ENCODE assay signal across 16 cellular contexts in genomic region chr11:134676516-134677287, GRCh38.
"Had no signal": no experiment of that assay in that cellular context is flagged by ENCODE, and none has a peak within 500 bp of the region (broad histone marks: within the 10 kb centered on the region; RNA-seq: fewer than 3 reads in every experiment).

No MANE protein-coding gene starts in this region.

- H3K9me3 ChIP-seq: thyroid gland had no signal

- H3K4me3 ChIP-seq: cardiac muscle cell, hepatocyte, right atrium auricular region, suprapubic skin, thyroid gland, upper lobe of left lung had no signal

- H3K4me1 ChIP-seq: foreskin keratinocyte, right atrium auricular region, suprapubic skin, thyroid gland, upper lobe of left lung had no signal

- ATAC-seq: foreskin keratinocyte; left colon; left ventricle myocardium superior; stimulated activated naive CD8-positive, alpha-beta T cell treated with anti-CD3 and anti-CD28 coated beads, Interleukin-15, Interleukin-2, amounts not matched to agents 100 U/mL and 50 U/mL, for 24 hours had no signal

- H3K36me3 Mint-ChIP-seq: natural killer cell had no signal

- H3K4me1 Mint-ChIP-seq: natural killer cell had no signal

- H3K4me3 Mint-ChIP-seq: dendritic cell treated with granulocyte-macrophage colony-stimulating factor and Interleukin-4, amounts not matched to agents 40 ng/mL and 50 ng/mL, for 4 days; natural killer cell had no signal

- DNase-seq: cerebellar nuclear complex; foreskin keratinocyte; left colon; left ventricle myocardium superior; mammary epithelial cell; natural killer cell; small intestine; stimulated activated CD4-positive, alpha-beta T cell treated with anti-CD3 and anti-CD28 coated beads, Interleukin-2, amount 100 ng/mL, for 48 hours; stimulated activated naive CD8-positive, alpha-beta T cell treated with anti-CD3 and anti-CD28 coated beads, Interleukin-15, Interleukin-2, amounts not matched to agents 100 U/mL and 50 U/mL, for 24 hours; thyroid gland; upper lobe of left lung had no signal

- H3K27ac ChIP-seq: cardiac muscle cell, foreskin keratinocyte, hepatocyte, right atrium auricular region, suprapubic skin, thyroid gland, upper lobe of left lung had no signal

- H3K9me3 Mint-ChIP-seq: dendritic cell treated with granulocyte-macrophage colony-stimulating factor and Interleukin-4, amounts not matched to agents 40 ng/mL and 50 ng/mL, for 4 days; natural killer cell had no signal

- H3K27ac Mint-ChIP-seq: dendritic cell treated with granulocyte-macrophage colony-stimulating factor and Interleukin-4, amounts not matched to agents 40 ng/mL and 50 ng/mL, for 4 days; natural killer cell had no signal

- H3K27me3 ChIP-seq: foreskin keratinocyte, right atrium auricular region, thyroid gland, upper lobe of left lung had no signal

- H3K36me3 ChIP-seq: cardiac muscle cell, right atrium auricular region, suprapubic skin, thyroid gland, upper lobe of left lung had no signal
